ENCODE assay signal across 10 cellular contexts in the genomic region with DNA sequence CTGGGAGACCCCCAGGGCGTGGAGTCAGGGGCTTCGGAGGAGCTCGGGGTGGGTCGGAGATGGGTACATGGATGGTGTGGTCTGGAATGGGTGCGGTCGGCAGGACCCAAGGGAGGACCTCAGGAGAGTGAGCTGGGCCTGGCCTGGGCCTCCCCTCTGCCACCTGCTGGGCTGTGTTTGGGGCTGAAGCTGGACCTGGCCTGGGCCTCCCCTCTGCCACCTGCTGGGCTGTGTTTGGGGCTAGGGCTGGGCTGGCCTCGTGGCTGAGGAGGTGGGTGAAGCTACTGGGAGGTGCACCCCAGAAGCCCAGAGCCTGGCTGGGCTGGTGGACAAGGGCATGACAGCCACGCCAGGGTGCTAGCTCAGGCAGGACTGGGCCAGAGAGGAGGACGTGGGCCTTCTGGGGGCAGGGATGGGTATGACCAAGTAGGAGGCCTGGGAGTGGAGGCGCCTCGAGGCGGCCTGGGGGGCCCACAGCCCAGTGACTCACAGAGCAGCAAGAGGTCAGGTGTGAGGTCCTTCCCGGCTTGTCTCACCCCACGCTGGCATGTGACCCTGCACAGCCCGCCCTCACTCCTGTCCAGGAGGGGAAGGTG. TPM values are rescaled to one million over a fixed set of nuclear protein-coding genes. Genes with fewer than 3 reads are reported as not detected.
DNase-seq lines count a peak whose midpoint lies in the region; TF ChIP-seq lines count a peak whose summit lies in the region.
"Had no signal": no experiment of that assay in that cellular context is flagged by ENCODE, and none has a peak within 500 bp of the region (broad histone marks: within the 10 kb centered on the region; RNA-seq: fewer than 3 reads in every experiment).

No MANE protein-coding gene starts in this region.

- POLR2A ChIA-PET in PC-9 (lab: Charles Lee; ENCODE audit: unreplicated experiment) = interaction anchor here (0.6 kb wide), 1 partner anchor 30 kb away, joined by 3 read pairs; no protein-coding TSS in a partner anchor

- H3K4me1 ChIP-seq in PC-9 (replicated peaks; ENCODE audit: insufficient read depth) (peaks cover 42% of the 10 kb centered on the region), prostate gland (replicated peaks) (peaks cover 28% of the 10 kb centered on the region)

- 70% methylated on average over 15 of the region's 15 CpGs for WGBS in prostate gland

- no TSS peak for BruUV-seq in PC-9 (replicated peaks; lab: Mats Ljungman, UMichigan)

- no peak for TF ChIP-seq POLR2A in erythroblast (IDR thresholded peaks at IDR 0.05; ENCODE audit: low read length)
- TF ChIP-seq POLR2A in prostate gland (IDR thresholded peaks at IDR 0.05) = no peak

- TF ChIP-seq CTCF in GM06990 (IDR thresholded peaks at IDR 0.05; ENCODE audit: insufficient read depth, low read length, poor library complexity, severe bottlenecking) (peak; percentile 56), PC-9 (conservative IDR thresholded peaks at IDR 0.05) (peak; percentile 63; the same call in 1 of the 2 replicates), prostate gland (IDR thresholded peaks at IDR 0.05) (peak; percentile 22 to 84 (median 62))

- H3K79me2 ChIP-seq in PC-9 (ENCODE audit: low read depth) = no peaks in the 10 kb centered on the region

- H4K20me1 ChIP-seq in PC-9 (ENCODE audit: insufficient read depth) = no peaks in the 10 kb centered on the region; the same call in 1 of the 2 replicates

- H3K9me3 ChIP-seq in PC-9 (ENCODE audit: insufficient read depth, low read depth) = no peaks in the 10 kb centered on the region
- H3K9me3 ChIP-seq in prostate gland = no peaks in the 10 kb centered on the region
- H3K9me3 ChIP-seq: HAP-1 had no signal

- no peak overlapping the region for H2AFZ ChIP-seq in PC-9

- no peak overlapping the region for H3K27ac Mint-ChIP-seq in activated T-cell treated with anti-CD3 and anti-CD28 coated beads, Interleukin-2, amount 50 U/mL, for 24 hours

- no peak overlapping the region for H3K4me3 Mint-ChIP-seq in activated T-cell treated with anti-CD3 and anti-CD28 coated beads, Interleukin-2, amount 50 U/mL, for 24 hours

- peaks cover 18% of the 10 kb centered on the region for H3K4me1 Mint-ChIP-seq in activated T-cell treated with anti-CD3 and anti-CD28 coated beads, Interleukin-2, amount 50 U/mL, for 24 hours (ENCODE audit: low read depth)

- H3K4me3 ChIP-seq in GM06990 (replicated peaks; ENCODE audit: low read depth, low read length) (no peak overlapping the region), PC-9 (no peak overlapping the region), prostate gland (no peak overlapping the region)
- H3K4me3 ChIP-seq: HAP-1 had no signal

- 0 out of 2 replicates have a peak overlapping the region, but pooled peaks have one; percentile 19 for H3K4me2 ChIP-seq in PC-9

- no peaks in the 10 kb centered on the region for H3K9me3 Mint-ChIP-seq in activated T-cell treated with anti-CD3 and anti-CD28 coated beads, Interleukin-2, amount 50 U/mL, for 24 hours

- H3K27me3 Mint-ChIP-seq in activated T-cell treated with anti-CD3 and anti-CD28 coated beads, Interleukin-2, amount 50 U/mL, for 24 hours = peaks cover 56% of the 10 kb centered on the region

- H3K27ac ChIP-seq in PC-9 (no peak overlapping the region), prostate gland (no peak overlapping the region)

- intact Hi-C loops in PC-9 (cut with micrococcal nuclease; ENCODE audit: unreplicated experiment) (loop anchor here (1.0 kb wide), 1 partner anchor 34 kb away; no protein-coding TSS in a partner anchor), prostate gland (cut with DNase I) (no loop called here)

- peaks cover 30% of the 10 kb centered on the region for H3F3A ChIP-seq in PC-9 (ENCODE audit: insufficient read depth, low read depth)

- no peaks in the 10 kb centered on the region for H3K36me3 Mint-ChIP-seq in activated T-cell treated with anti-CD3 and anti-CD28 coated beads, Interleukin-2, amount 50 U/mL, for 24 hours (ENCODE audit: low read depth)

- H3K36me3 ChIP-seq in GM06990 (ENCODE audit: control insufficient read depth, insufficient read depth, low read length) (no peaks in the 10 kb centered on the region), PC-9 (ENCODE audit: low read depth) (no peaks in the 10 kb centered on the region), prostate gland (no peaks in the 10 kb centered on the region)
- H3K36me3 ChIP-seq: HAP-1 had no signal

- no peak for DNase-seq in GM06990 (ENCODE audit: extremely low read depth, insufficient read length)
- peak; percentile 58 to 67 for DNase-seq in PC-9
- DNase-seq in erythroblast (lab: John Stamatoyannopoulos, UW) = peak; percentile 39 to 43
- peak; percentile 44 for DNase-seq in prostate gland (ENCODE audit: low spot score)
- DNase-seq in DMS153 (lab: John Stamatoyannopoulos, UW) = no peak
- no peak for DNase-seq in activated T-cell treated with anti-CD3 and anti-CD28 coated beads, Interleukin-2, amount 50 U/mL, for 24 hours
- DNase-seq in OCI-M2 (lab: John Stamatoyannopoulos, UW; ENCODE audit: unreplicated experiment) = no peak
- DNase-seq in NCI-H1436 (lab: John Stamatoyannopoulos, UW) = no peak
- DNase-seq: T-helper 9 cell had no signal

- H3K27me3 ChIP-seq in GM06990 (replicated peaks; ENCODE audit: control insufficient read depth, insufficient read depth, low read length) (peaks cover 4% of the 10 kb centered on the region; the same call in 1 of the 2 replicates), PC-9 (ENCODE audit: insufficient read depth, low read depth) (peaks cover 46% of the 10 kb centered on the region), prostate gland (replicated peaks; ENCODE audit: insufficient read depth) (no peaks in the 10 kb centered on the region)

- CTCF ChIA-PET in PC-9 (lab: Charles Lee) = interaction anchor here (0.7 to 0.8 kb wide), 3 partner anchors 9 to 1049 kb away, joined by 3 to 17 read pairs (median 4); no protein-coding TSS in a partner anchor

- no peaks in the 10 kb centered on the region for H3K9me2 ChIP-seq in PC-9 (ENCODE audit: insufficient read depth)

RNA-seq across cellular contexts. Expression of gene SAMD11, which starts 14.5 kb away (rescaled TPM):
- 0.59 and 2.2 TPM in 2 replicates for total RNA-seq in PC-9 (2021)
- total RNA-seq in prostate gland = 10 to 100 TPM in 1 of 2 donors, 1 to 10 TPM in 1; 4.5 to 61.6 TPM

RNA-seq across cellular contexts. Expression of gene NOC2L, which starts 20.9 kb away (rescaled TPM):
- total RNA-seq in PC-9 (2021) (86.4 and 100 TPM in 2 replicates), prostate gland (10 to 100 TPM; 43.2 to 65.5 TPM)

RNA-seq across cellular contexts. Expression of gene KLHL17, which starts 22.2 kb away (rescaled TPM):
- total RNA-seq in PC-9 (2021) (16.8 and 22.7 TPM in 2 replicates), prostate gland (10 to 100 TPM; 10.9 to 24.5 TPM)

RNA-seq across cellular contexts. Expression of gene PLEKHN1, which starts 28.1 kb away (rescaled TPM):
- total RNA-seq in PC-9 (2021) (9.1 and 11.9 TPM in 2 replicates), prostate gland (1 to 10 TPM; 1.4 to 6.4 TPM)

RNA-seq across cellular contexts. Expression of gene PERM1, which starts 43.7 kb away (rescaled TPM):
- total RNA-seq in PC-9 (2021) = 0.60 and 0.81 TPM in 2 replicates
- 1 to 10 TPM in 1 of 2 donors, under 1 TPM in 1; 0.80 to 3.9 TPM for total RNA-seq in prostate gland

Comparison
In these comparisons a context has a peak if more than half of its experiments do, and no peak if none do; other contexts are left out.
1. DNase-seq: peak in PC-9 (2 of 2), erythroblast (2 of 2) and prostate gland (single experiment); none in GM06990 (single experiment), DMS153 (single experiment), activated T-cell treated with anti-CD3 and anti-CD28 coated beads, Interleukin-2, amount 50 U/mL, for 24 hours (single experiment), OCI-M2 (single experiment) and NCI-H1436 (single experiment).
2. Peak in every context shown above with its lines, with median percentiles within 50 percentile points of each other: CTCF ChIP-seq.